ENCODE assay signal across 21 cellular contexts in the genomic region with DNA sequence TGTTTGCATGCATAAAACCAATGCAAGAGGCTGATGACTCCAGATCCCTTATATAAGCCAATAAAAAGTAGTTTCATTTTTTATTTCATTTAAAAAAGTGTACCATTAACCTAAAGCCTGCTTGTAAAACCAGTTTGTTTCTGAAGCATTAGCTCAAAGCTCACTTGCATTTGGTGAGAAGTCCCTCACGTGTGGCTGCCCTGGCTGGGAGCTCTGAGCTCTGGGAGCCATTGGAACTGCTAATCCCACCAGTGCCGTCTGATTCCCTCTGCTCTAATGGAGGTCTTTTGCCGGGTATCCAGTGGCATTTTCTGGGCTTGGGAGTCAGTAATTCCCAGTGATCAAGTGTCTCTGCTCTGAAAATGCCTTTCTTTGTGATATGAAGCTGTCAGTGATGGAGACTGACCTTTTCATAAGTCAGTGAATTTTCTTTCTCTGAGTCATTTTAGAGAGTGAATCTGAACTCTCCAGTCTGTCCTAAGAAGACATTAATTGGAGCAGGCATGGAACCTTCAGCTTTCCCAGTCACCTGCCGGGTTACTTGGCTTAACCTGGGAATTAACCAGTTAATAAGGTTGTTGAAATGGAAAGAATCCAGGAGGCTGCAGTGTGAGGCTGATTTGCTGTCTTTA. TPM values are rescaled to one million over a fixed set of nuclear protein-coding genes. Genes with fewer than 3 reads are reported as not detected.
DNase-seq lines count a peak whose midpoint lies in the region; ATAC-seq and TF ChIP-seq lines count a peak whose summit lies in the region.
"Had no signal": no experiment of that assay in that cellular context is flagged by ENCODE, and none has a peak within 500 bp of the region (broad histone marks: within the 10 kb centered on the region; RNA-seq: fewer than 3 reads in every experiment).

No MANE protein-coding gene starts in this region.

- no peaks in the 10 kb centered on the region for H4K20me1 ChIP-seq in fibroblast of lung (ENCODE audit: control insufficient read depth, extremely low read depth, insufficient read depth, low read length)

- TF ChIP-seq CTCF in fibroblast of lung (conservative IDR thresholded peaks at IDR 0.05 in 1 of 2, IDR thresholded peaks at IDR 0.05 in 1 of 2; ENCODE audit: low read depth in 1 of 2, low read length in 2 of 2) (no peak), omental fat pad (IDR thresholded peaks at IDR 0.05) (no peak), left ventricle myocardium inferior (IDR thresholded peaks at IDR 0.05; ENCODE audit: borderline replicate concordance) (no peak)

- peak overlapping the region; percentile 19 for H3K4me2 ChIP-seq in fibroblast of lung (ENCODE audit: extremely low read depth, insufficient read depth, low read length)

- H3K9me3 ChIP-seq in fibroblast of lung (ENCODE audit: control insufficient read depth, insufficient read depth, low read depth, low read length), result no peaks in the 10 kb centered on the region
- no peaks in the 10 kb centered on the region for H3K9me3 ChIP-seq in left ventricle myocardium inferior (replicated peaks)
- H3K9me3 ChIP-seq: neutrophil, sigmoid colon, SJCRH30, suprapubic skin had no signal

- no peak overlapping the region for H3K9ac ChIP-seq in fibroblast of lung (ENCODE audit: insufficient read depth, low read length)

- in situ Hi-C loops in SK-MEL-5 (cut with HindIII; ENCODE audit: low pct_unique_long_range_greater_than_20kb, low sequenced_read_pairs), result no loop called here

- peak; percentile 49 for ATAC-seq in omental fat pad (ENCODE audit: low FRiP score)
- ATAC-seq in T-cell (replicated peaks in 1 of 4), result no peak
- ATAC-seq in GM21423 (IDR thresholded peaks at IDR 0.05; ENCODE audit: unreplicated experiment), result no peak
- ATAC-seq: activated T-cell treated with anti-CD3 and anti-CD28 coated beads, Interleukin-2, amount 50 U/mL, for 72 hours had no signal

- no peak overlapping the region for H3K27ac ChIP-seq in fibroblast of lung (ENCODE audit: insufficient read depth, low read length)
- H3K27ac ChIP-seq in left ventricle myocardium inferior (replicated peaks), result no peak overlapping the region
- H3K27ac ChIP-seq: neutrophil, sigmoid colon, SJCRH30, suprapubic skin had no signal

- H3K4me1 ChIP-seq in fibroblast of lung (ENCODE audit: control insufficient read depth, extremely low read depth, insufficient read depth, low read length) (peaks cover 12% of the 10 kb centered on the region), left ventricle myocardium inferior (peaks cover 14% of the 10 kb centered on the region)

- no peaks in the 10 kb centered on the region for H3K79me2 ChIP-seq in fibroblast of lung (ENCODE audit: control insufficient read depth, insufficient read depth, low read length)

- CTCF ChIA-PET in T-cell (lab: Charles Lee), result no interaction called here

- no peak overlapping the region for H3K4me3 Mint-ChIP-seq in T-cell
- H3K4me3 Mint-ChIP-seq: activated naive CD8-positive, alpha-beta T cell treated with anti-CD3 and anti-CD28 coated beads, Interleukin-2, amount 10 ng/mL, durations not matched to agents 7 days and 5 days; activated T-cell treated with anti-CD3 and anti-CD28 coated beads, Interleukin-2, amount 50 U/mL, for 72 hours; H9 had no signal

- intact Hi-C loops in left ventricle myocardium inferior (cut with micrococcal nuclease), result no loop called here

- H3K27me3 Mint-ChIP-seq in T-cell, result no peaks in the 10 kb centered on the region
- H3K27me3 Mint-ChIP-seq: activated naive CD8-positive, alpha-beta T cell treated with anti-CD3 and anti-CD28 coated beads, Interleukin-2, amount 10 ng/mL, durations not matched to agents 7 days and 5 days had no signal

- H3K27me3 ChIP-seq in fibroblast of lung (ENCODE audit: control insufficient read depth, insufficient read depth, low read length), result no peaks in the 10 kb centered on the region
- H3K27me3 ChIP-seq in left ventricle myocardium inferior (ENCODE audit: low read depth), result no peaks in the 10 kb centered on the region
- H3K27me3 ChIP-seq: neutrophil, SJCRH30, suprapubic skin had no signal

- no peaks in the 10 kb centered on the region for H3K9me3 Mint-ChIP-seq in T-cell
- H3K9me3 Mint-ChIP-seq: activated naive CD8-positive, alpha-beta T cell treated with anti-CD3 and anti-CD28 coated beads, Interleukin-2, amount 10 ng/mL, durations not matched to agents 7 days and 5 days; activated T-cell treated with anti-CD3 and anti-CD28 coated beads, Interleukin-2, amount 50 U/mL, for 72 hours; H9 had no signal

- H3K36me3 ChIP-seq in fibroblast of lung (ENCODE audit: control insufficient read depth, insufficient read depth, low read length) (no peaks in the 10 kb centered on the region), left ventricle myocardium inferior (no peaks in the 10 kb centered on the region)
- H3K36me3 ChIP-seq: neutrophil, sigmoid colon, SJCRH30, suprapubic skin had no signal

- DNase-seq in ELR (ENCODE audit: low read depth), result peak; percentile 58
- DNase-seq in SK-MEL-5 (ENCODE audit: low read depth, low spot score), result peak; percentile 15
- DNase-seq in fibroblast of lung (ENCODE audit: low read depth in 2 of 2), result peak in 1 of 2 donors; percentile 24
- no peak for DNase-seq in omental fat pad (ENCODE audit: low spot score)
- no peak for DNase-seq in T-cell
- DNase-seq in left ventricle myocardium inferior, result no peak
- no peak for DNase-seq in stimulated activated naive CD4-positive, alpha-beta T cell (lab: John Stamatoyannopoulos, UW)
- DNase-seq: activated CD4-positive, alpha-beta T cell treated with anti-CD3 and anti-CD28 coated beads, Interleukin-2, amount 50 U/mL, for 4 hours; activated naive CD8-positive, alpha-beta T cell treated with anti-CD3 and anti-CD28 coated beads, Interleukin-2, amount 10 ng/mL, durations not matched to agents 7 days and 5 days; activated T-cell treated with anti-CD3 and anti-CD28 coated beads, Interleukin-2, amount 50 U/mL, for 72 hours; COR-L47; GDM1; H9; NCI-H146; NCI-H2227 treated with DMSO at 0.1 percent for 48 hours; sigmoid colon; SJCRH30; stimulated activated CD4-positive, alpha-beta T cell treated with anti-CD3 and anti-CD28 coated beads, Interleukin-4, amount 100 ng/mL, for 1 hour had no signal

- no peaks in the 10 kb centered on the region for H3K36me3 Mint-ChIP-seq in T-cell

- no peak overlapping the region for H3K27ac Mint-ChIP-seq in T-cell
- H3K27ac Mint-ChIP-seq: activated naive CD8-positive, alpha-beta T cell treated with anti-CD3 and anti-CD28 coated beads, Interleukin-2, amount 10 ng/mL, durations not matched to agents 7 days and 5 days; activated T-cell treated with anti-CD3 and anti-CD28 coated beads, Interleukin-2, amount 50 U/mL, for 72 hours had no signal

- H2AFZ ChIP-seq in fibroblast of lung (ENCODE audit: low read length), result no peak overlapping the region

- POLR2A ChIA-PET in T-cell (lab: Charles Lee), result no interaction called here

- peaks cover 3 to 4% (median 4%) of the 10 kb centered on the region in 3 donors for H3K4me1 Mint-ChIP-seq in T-cell

- no peak overlapping the region for H3K4me3 ChIP-seq in fibroblast of lung (replicated peaks in 1 of 4; ENCODE audit: control extremely low read depth in 1 of 4, insufficient read depth in 1 of 4, low read depth in 3 of 4, low read length in 4 of 4)
- H3K4me3 ChIP-seq in left ventricle myocardium inferior, result no peak overlapping the region
- H3K4me3 ChIP-seq: sigmoid colon, SJCRH30, suprapubic skin had no signal

RNA-seq across cellular contexts. Expression of a gene that starts 36.9 kb away (rescaled TPM):
- total RNA-seq in SK-MEL-5 (2014; rRNA removed; shearing (Covaris generic)), result not detected in 2 replicates
- polyA plus RNA-seq in SK-MEL-5 (2015; cell fraction: cytosol; rRNA removed), result 0.19 and 0.24 TPM in 2 replicates
- polyA plus RNA-seq in SK-MEL-5 (2015; cell fraction: nucleus; rRNA removed), result not detected in 2 replicates
- total RNA-seq in fibroblast of lung, result 52.9 and 70.7 TPM in 2 replicates
- polyA plus RNA-seq in fibroblast of lung, result 31.8 and 49.8 TPM in 2 replicates
- polyA plus RNA-seq in fibroblast of lung (2012), result 63.2 and 98.4 TPM in 2 replicates
- 34.0 and 76.6 TPM in 2 replicates for polyA minus RNA-seq in fibroblast of lung (ENCODE audit: low replicate concordance)
- total RNA-seq in omental fat pad, result 100 to 1,000 TPM in 1 of 4 donors, 10 to 100 TPM in 3; 25.5 to 119 (median 35.8) TPM
- total RNA-seq in T-cell, result 1 to 10 TPM in 3 of 5 donors, under 1 TPM in 2; 0.18 to 2.0 (median 1.2) TPM
- 22.2 TPM for total RNA-seq in left ventricle myocardium inferior

Comparison
In these comparisons a context has a peak if more than half of its experiments do, and no peak if none do; other contexts are left out.
1. DNase-seq: peak in ELR (single experiment) and SK-MEL-5 (single experiment); none in omental fat pad (single experiment), T-cell (0 of 34), left ventricle myocardium inferior (single experiment) and stimulated activated naive CD4-positive, alpha-beta T cell (0 of 6).